In genomic region chr10:116947838-116948529, GRCh38 we compare ENCODE assay signal across 8 cellular contexts. TPM values are rescaled to one million over a fixed set of nuclear protein-coding genes. Genes with fewer than 3 reads are reported as not detected.
DNase-seq lines count a peak whose midpoint lies in the region; ATAC-seq, FAIRE-seq and TF ChIP-seq lines count a peak whose summit lies in the region.

No MANE protein-coding gene starts in this region.

- H3K27me3 ChIP-seq in keratinocyte (ENCODE audit: control insufficient read depth, extremely low read depth, insufficient read depth, low read length) = no peaks in the 10 kb centered on the region

- no peak overlapping the region for H3K9ac ChIP-seq in keratinocyte (ENCODE audit: control insufficient read depth, extremely low read depth, insufficient read depth, low read length)

- H3K4me2 ChIP-seq in keratinocyte (ENCODE audit: control insufficient read depth, extremely low read depth, insufficient read depth, low read depth, low read length) = no peak overlapping the region

- H3K79me2 ChIP-seq in keratinocyte (ENCODE audit: control insufficient read depth, insufficient read depth, low read length) = no peaks in the 10 kb centered on the region

- no peaks in the 10 kb centered on the region for H4K20me1 ChIP-seq in keratinocyte (ENCODE audit: control insufficient read depth, extremely low read depth, insufficient read depth, low read length)

- DNase-seq in CD1c-positive myeloid dendritic cell (ENCODE audit: extremely low spot score) (peak; percentile 90), HPDE6-E6E7 (ENCODE audit: extremely low spot score) (peak; percentile 43), amniotic epithelial cell (ENCODE audit: low read depth) (peak; percentile 29), keratinocyte (ENCODE audit: low read depth, low spot score) (no peak), HuH-7.5 (ENCODE audit: low spot score) (no peak), GM19240 (ENCODE audit: insufficient read length, low spot score) (no peak)

- FAIRE-seq in keratinocyte (lab: Jason Lieb, UNC) = peak; percentile 64

- no peaks in the 10 kb centered on the region for H3K9me3 ChIP-seq in keratinocyte (ENCODE audit: control insufficient read depth, low read depth, low read length)

- H3K36me3 ChIP-seq in keratinocyte (ENCODE audit: control insufficient read depth in 2 of 2, extremely low read depth in 1 of 2, insufficient read depth in 2 of 2, low read length in 2 of 2) = peaks cover 8 to 11% of the 10 kb centered on the region in 2 experiments

- no peak overlapping the region for H2AFZ ChIP-seq in keratinocyte (ENCODE audit: control insufficient read depth, low read length)

- H3K4me1 ChIP-seq in keratinocyte (ENCODE audit: control insufficient read depth, extremely low read depth, insufficient read depth, low read length) = peaks cover 16% of the 10 kb centered on the region

- dilution Hi-C loops in keratinocyte (cut with MboI; ENCODE audit: extremely low pct_ligation_motif_present, low sequenced_read_pairs) = no loop called here

- H3K27ac ChIP-seq in keratinocyte (ENCODE audit: control insufficient read depth, insufficient read depth, low read length) = no peak overlapping the region

- TF ChIP-seq CTCF in keratinocyte (optimal IDR thresholded peaks at IDR 0.05 in 1 of 3, IDR thresholded peaks at IDR 0.05 in 1 of 3, conservative IDR thresholded peaks at IDR 0.05 in 1 of 3; ENCODE audit: extremely low read depth in 1 of 3, insufficient read depth in 2 of 3, low read length in 3 of 3) = no peak

- no peaks in the 10 kb centered on the region for H3K9me1 ChIP-seq in keratinocyte (ENCODE audit: control insufficient read depth, extremely low read depth, insufficient read depth, low read length)

- no peak overlapping the region for H3K4me3 ChIP-seq in keratinocyte (ENCODE audit: control insufficient read depth in 2 of 3, extremely low read depth in 1 of 3, insufficient read depth in 2 of 3, low read depth in 1 of 3, low read length in 3 of 3)

- ATAC-seq in HG03354 (IDR thresholded peaks at IDR 0.05; ENCODE audit: poor library complexity, severe bottlenecking, unreplicated experiment) (no peak), HG03159 (IDR thresholded peaks at IDR 0.05; ENCODE audit: unreplicated experiment) (no peak)

RNA-seq across cellular contexts. Expression of gene SHTN1, which starts 57.0 kb away (rescaled TPM):
- 11.5 to 21.3 TPM (median 16.0 TPM) in 3 replicates for polyA plus RNA-seq in keratinocyte
- 20.1 TPM for polyA plus RNA-seq in keratinocyte (2011; ENCODE audit: low read depth)
- polyA plus RNA-seq in keratinocyte (2011; cell fraction: cytosol; rRNA removed) = 10.1 and 15.3 TPM in 2 replicates
- polyA plus RNA-seq in keratinocyte (2011; cell fraction: nucleus; rRNA removed) = 31.6 and 45.1 TPM in 2 replicates
- polyA plus RNA-seq in keratinocyte (2012; ENCODE audit: low replicate concordance) = 8.2 and 20.2 TPM in 2 replicates
- 2.8 to 11.9 TPM (median 3.2 TPM) in 3 replicates for polyA minus RNA-seq in keratinocyte
- 4.8 TPM for polyA minus RNA-seq in keratinocyte (2011; cell fraction: cytosol; rRNA and poly(A)+ RNA removed)
- 7.5 and 20.6 TPM in 2 replicates for polyA minus RNA-seq in keratinocyte (2011; cell fraction: nucleus; rRNA and poly(A)+ RNA removed)

Comparison
In these comparisons a context has a peak if more than half of its experiments do, and no peak if none do; other contexts are left out.
1. DNase-seq: peak in CD1c-positive myeloid dendritic cell (single experiment), HPDE6-E6E7 (single experiment) and amniotic epithelial cell (single experiment); none in keratinocyte (single experiment), HuH-7.5 (single experiment) and GM19240 (single experiment).